ENCODE assay signal across 1 cellular context in genomic region chr17:75087558-75088453, GRCh38.
TF ChIP-seq lines count a peak whose summit lies in the region.

Gene SLC16A5 (plus strand): TSS chr17:75087954. CDS start chr17:75093637, 5,683 bp downstream.

TF ChIP-seq in HepG2, 621 proteins besides CTCF, POLR2A, EP300 and RAD21 (continued from another document and continues in another):
- TF ChIP-seq ZNF318 (CRISPR knock-in tag; IDR thresholded peaks at IDR 0.05) (no peak), PAX8 (CRISPR knock-in tag; IDR thresholded peaks at IDR 0.05; ENCODE audit: borderline replicate concordance) (no peak; the same call in 1 of the 2 replicates), TBP (CRISPR knock-in tag; IDR thresholded peaks at IDR 0.05) (no peak), ZC3H4 (CRISPR knock-in tag; IDR thresholded peaks at IDR 0.05; ENCODE audit: borderline replicate concordance) (no peak; the same call in 1 of the 2 replicates), GFI1 (CRISPR knock-in tag; IDR thresholded peaks at IDR 0.05; ENCODE audit: borderline replicate concordance) (no peak), ZNF44 (CRISPR knock-in tag; IDR thresholded peaks at IDR 0.05) (no peak), XBP1 (CRISPR knock-in tag; IDR thresholded peaks at IDR 0.05) (no peak), AFF4 (CRISPR knock-in tag; IDR thresholded peaks at IDR 0.05) (no peak), U2AF1 (optimal IDR thresholded peaks at IDR 0.05; ENCODE audit: low read depth, low read length) (no peak), ISX (CRISPR knock-in tag; conservative IDR thresholded peaks at IDR 0.05) (no peak), ZC3H13 (CRISPR knock-in tag; IDR thresholded peaks at IDR 0.05) (0 out of 2 replicates have a peak, but pooled peaks have one; percentile 58), EZH2 (conservative IDR thresholded peaks at IDR 0.05; ENCODE audit: low read depth, low read length) (no peak), TCF7L2 (IDR thresholded peaks at IDR 0.05; ENCODE audit: low read depth, low read length) (no peak), ARID2 (CRISPR knock-in tag; IDR thresholded peaks at IDR 0.05; ENCODE audit: borderline replicate concordance) (no peak), ZNF543 (CRISPR knock-in tag; IDR thresholded peaks at IDR 0.05) (no peak), ZNF296 (CRISPR knock-in tag; conservative IDR thresholded peaks at IDR 0.05) (no peak), MAF1 (CRISPR knock-in tag; IDR thresholded peaks at IDR 0.05; ENCODE audit: borderline replicate concordance) (no peak; the same call in 1 of the 2 replicates), ZNF660 (CRISPR knock-in tag; IDR thresholded peaks at IDR 0.05; ENCODE audit: borderline replicate concordance, low read depth) (no peak), GATAD2A (CRISPR knock-in tag; IDR thresholded peaks at IDR 0.05) (peak; percentile 70; the same call in 1 of the 2 replicates), RFXANK (CRISPR knock-in tag; IDR thresholded peaks at IDR 0.05) (no peak), CREB3 (CRISPR knock-in tag; IDR thresholded peaks at IDR 0.05) (no peak), RARA (CRISPR knock-in tag; IDR thresholded peaks at IDR 0.05) (peak; percentile 73), ETV6 (CRISPR knock-in tag; conservative IDR thresholded peaks at IDR 0.05) (no peak), ZNF703 (CRISPR knock-in tag; IDR thresholded peaks at IDR 0.05; ENCODE audit: borderline replicate concordance) (no peak), KLF11 (CRISPR knock-in tag; IDR thresholded peaks at IDR 0.05) (no peak), ZNF280D (CRISPR knock-in tag; IDR thresholded peaks at IDR 0.05) (no peak), MED1 (CRISPR knock-in tag; IDR thresholded peaks at IDR 0.05) (peak; percentile 77), ATF6 (CRISPR knock-in tag; conservative IDR thresholded peaks at IDR 0.05) (no peak), FOXK2 (IDR thresholded peaks at IDR 0.05) (peak; percentile 17; the same call in 1 of the 2 replicates), TFDP2 (CRISPR knock-in tag; IDR thresholded peaks at IDR 0.05) (peak; percentile 17; the same call in 1 of the 2 replicates), ZFX (CRISPR knock-in tag; IDR thresholded peaks at IDR 0.05; ENCODE audit: low read depth) (peak; percentile 84), ZBTB7A (CRISPR knock-in tag; IDR thresholded peaks at IDR 0.05) (peak; percentile 45), SAFB2 (CRISPR knock-in tag; IDR thresholded peaks at IDR 0.05; ENCODE audit: borderline replicate concordance, low read depth) (no peak), MTA1 (CRISPR knock-in tag; IDR thresholded peaks at IDR 0.05; ENCODE audit: borderline replicate concordance) (no peak), RXRA (CRISPR knock-in tag; IDR thresholded peaks at IDR 0.05) (peak; percentile 20; the same call in 1 of the 2 replicates), ZFP41 (CRISPR knock-in tag; IDR thresholded peaks at IDR 0.05; ENCODE audit: borderline replicate concordance) (no peak), MIER2 (CRISPR knock-in tag; IDR thresholded peaks at IDR 0.05) (0 out of 2 replicates have a peak, but pooled peaks have one; percentile 15), CCDC6 (CRISPR knock-in tag; IDR thresholded peaks at IDR 0.05) (no peak), PAXIP1 (CRISPR knock-in tag; conservative IDR thresholded peaks at IDR 0.05) (peak; percentile 55; the same call in 1 of the 2 replicates)
